ENCODE assay signal across 12 cellular contexts in genomic region chr20:50003253-50003656, GRCh38. TPM values are rescaled to one million over a fixed set of nuclear protein-coding genes. Genes with fewer than 3 reads are reported as not detected.
DNase-seq lines count a peak whose midpoint lies in the region; ATAC-seq, FAIRE-seq and TF ChIP-seq lines count a peak whose summit lies in the region.
"Had no signal": no experiment of that assay in that cellular context is flagged by ENCODE, and none has a peak within 500 bp of the region (broad histone marks: within the 10 kb centered on the region; RNA-seq: fewer than 3 reads in every experiment).

No MANE protein-coding gene starts in this region.

- H3K27ac ChIP-seq in SK-N-SH (ENCODE audit: low read depth in 2 of 2, low read length in 1 of 2) (no peak overlapping the region), endothelial cell of umbilical vein (ENCODE audit: insufficient read depth, low read depth, low read length) (no peak overlapping the region)

- H3K27me3 ChIP-seq in SK-N-SH (ENCODE audit: insufficient read depth) (no peaks in the 10 kb centered on the region), endothelial cell of umbilical vein (ENCODE audit: control insufficient read depth in 2 of 2, insufficient read depth in 2 of 2, low read length in 2 of 2) (no peaks in the 10 kb centered on the region)

- no peak overlapping the region for H2AFZ ChIP-seq in SK-N-SH (ENCODE audit: low read depth)
- no peak overlapping the region for H2AFZ ChIP-seq in endothelial cell of umbilical vein (ENCODE audit: low read depth, low read length)

- no peak for TF ChIP-seq POLR2A in endothelial cell of umbilical vein (IDR thresholded peaks at IDR 0.05; ENCODE audit: low read depth, low read length)

- ATAC-seq in SK-N-SH treated with all-trans-retinoic acid at 6 μM for 48 hours, result no peak; the same call in 2 of the 3 replicates
- ATAC-seq in sciatic nerve, result peak; percentile 42
- no peak for ATAC-seq in GM18861 (IDR thresholded peaks at IDR 0.05; ENCODE audit: unreplicated experiment)

- H3K36me3 ChIP-seq in SK-N-SH (replicated peaks in 1 of 2; ENCODE audit: control insufficient read depth in 1 of 2, insufficient read depth in 2 of 2, low read length in 1 of 2) (no peaks in the 10 kb centered on the region), endothelial cell of umbilical vein (ENCODE audit: control insufficient read depth in 2 of 2, extremely low read depth in 1 of 2, insufficient read depth in 2 of 2, low read length in 2 of 2) (no peaks in the 10 kb centered on the region)

- H3K9me3 ChIP-seq in SK-N-SH (no peaks in the 10 kb centered on the region), endothelial cell of umbilical vein (replicated peaks; ENCODE audit: control insufficient read depth, insufficient read depth, low read length) (no peaks in the 10 kb centered on the region)

- POLR2A ChIA-PET in SK-N-SH (lab: Yijun Ruan, JAX) (no interaction called here), endothelial cell of umbilical vein (lab: Charles Lee) (interaction anchor here (0.7 kb wide), 1 partner anchor 82 kb away, joined by 4 read pairs; no protein-coding TSS in a partner anchor)

- CTCF ChIA-PET in SK-N-SH (lab: Yijun Ruan, JAX), result interaction anchor here (2.2 kb wide), 1 partner anchor 68 kb away, joined by 8 read pairs; no protein-coding TSS in a partner anchor
- CTCF ChIA-PET in endothelial cell of umbilical vein (lab: Charles Lee), result interaction anchor here (0.7 to 3.2 kb wide), 3 partner anchors 10 to 68 kb away, joined by 4 to 10 read pairs (median 9); no protein-coding TSS in a partner anchor

- H3K79me2 ChIP-seq in SK-N-SH (ENCODE audit: insufficient read depth), result no peaks in the 10 kb centered on the region
- H3K79me2 ChIP-seq in endothelial cell of umbilical vein (ENCODE audit: control insufficient read depth, insufficient read depth, low read length), result no peaks in the 10 kb centered on the region

- no peak overlapping the region for H3K4me3 ChIP-seq in SK-N-SH (ENCODE audit: low read depth in 2 of 2, low read length in 1 of 2)
- H3K4me3 ChIP-seq in endothelial cell of umbilical vein (replicated peaks in 1 of 3; ENCODE audit: insufficient read depth in 1 of 3, low read depth in 1 of 3, low read length in 3 of 3), result no peak overlapping the region

- DNase-seq in SK-N-SH (no peak), RCC 7860 (ENCODE audit: low spot score) (peak; percentile 71), endothelial cell of umbilical vein (ENCODE audit: low read depth, low spot score) (no peak), sciatic nerve (ENCODE audit: low spot score) (no peak), LoVo (ENCODE audit: low spot score) (no peak), NCI-H128 (lab: John Stamatoyannopoulos, UW; ENCODE audit: unreplicated experiment) (no peak)
- DNase-seq: ACHN, activated T-cell treated with anti-CD3 and anti-CD28 coated beads for 4 hours, Karpas-422 had no signal

- no peak for TF ChIP-seq EP300 in SK-N-SH (IDR thresholded peaks at IDR 0.05; ENCODE audit: borderline replicate concordance in 1 of 2, low read depth in 1 of 2, low read length in 1 of 2)

- no peaks in the 10 kb centered on the region for H3K9me1 ChIP-seq in endothelial cell of umbilical vein (replicated peaks; ENCODE audit: control insufficient read depth, extremely low read depth, insufficient read depth, low read length)

- WGBS in SK-N-SH (ENCODE audit: low lambda C conversion rate), result 82% methylated on average over 4 of the region's 4 CpGs

- H4K20me1 ChIP-seq in SK-N-SH (ENCODE audit: insufficient read depth) (no peaks in the 10 kb centered on the region), endothelial cell of umbilical vein (replicated peaks; ENCODE audit: control insufficient read depth, extremely low read depth, insufficient read depth, low read length) (no peaks in the 10 kb centered on the region)

- intact Hi-C loops in endothelial cell of umbilical vein (cut with micrococcal nuclease) (no loop called here), sciatic nerve (cut with DNase I) (no loop called here)

- H3K4me1 ChIP-seq in SK-N-SH (ENCODE audit: control insufficient read depth in 1 of 2, insufficient read depth in 2 of 2, low read depth in 1 of 2, low read length in 1 of 2), result no peaks in the 10 kb centered on the region
- no peaks in the 10 kb centered on the region for H3K4me1 ChIP-seq in endothelial cell of umbilical vein (ENCODE audit: control insufficient read depth, extremely low read depth, insufficient read depth, low read length)

- no peaks in the 10 kb centered on the region for H3K9me2 ChIP-seq in SK-N-SH

- FAIRE-seq in RCC 7860 (lab: Jason Lieb, UNC), result no peak
- peak; percentile 38 for FAIRE-seq in endothelial cell of umbilical vein (lab: Jason Lieb, UNC)
- FAIRE-seq: GM18507 had no signal

- TF ChIP-seq CTCF in SK-N-SH (IDR thresholded peaks at IDR 0.05), result no peak
- no peak for TF ChIP-seq CTCF in endothelial cell of umbilical vein (IDR thresholded peaks at IDR 0.05; ENCODE audit: extremely low read depth in 1 of 2, insufficient read depth in 1 of 2, low read depth in 1 of 2, low read length in 2 of 2)

- H3K4me2 ChIP-seq in SK-N-SH, result no peak overlapping the region
- no peak overlapping the region for H3K4me2 ChIP-seq in endothelial cell of umbilical vein (ENCODE audit: insufficient read depth, low read length)

- BruUV-seq in endothelial cell of umbilical vein (replicated peaks; lab: Mats Ljungman, UMichigan), result no TSS peak

- dilution Hi-C loops in endothelial cell of umbilical vein (cut with MboI; ENCODE audit: extremely low pct_ligation_motif_present, low sequenced_read_pairs), result no loop called here

- H3K9ac ChIP-seq in SK-N-SH (no peak overlapping the region), endothelial cell of umbilical vein (replicated peaks; ENCODE audit: extremely low read depth, insufficient read depth, low read length) (no peak overlapping the region)

- no peaks in the 10 kb centered on the region for H3F3A ChIP-seq in SK-N-SH (replicated peaks; ENCODE audit: insufficient read depth)

- no peak for TF ChIP-seq RAD21 in SK-N-SH (IDR thresholded peaks at IDR 0.05; ENCODE audit: low read length)

TF ChIP-seq in SK-N-SH, 30 proteins besides CTCF, POLR2A, EP300 and RAD21 (continues in another document):
- TF ChIP-seq RCOR1 (IDR thresholded peaks at IDR 0.05; ENCODE audit: low read length), result no peak
- no peak for TF ChIP-seq FOXJ3 (CRISPR knock-in tag; IDR thresholded peaks at IDR 0.05)
- no peak for TF ChIP-seq RFX5 (IDR thresholded peaks at IDR 0.05; ENCODE audit: low read length)
- TF ChIP-seq USF1 (IDR thresholded peaks at IDR 0.05; ENCODE audit: borderline replicate concordance, low read depth), result 0 out of 2 replicates have a peak, but pooled peaks have one; percentile 31
- TF ChIP-seq FOSL2 (IDR thresholded peaks at IDR 0.05; ENCODE audit: borderline replicate concordance, low read depth), result no peak

TF ChIP-seq in SK-N-SH treated with all-trans-retinoic acid at 6 μM for 48 hours, 23 proteins besides CTCF, POLR2A, EP300 and RAD21 (continues in another document):
- TF ChIP-seq OSR1 (CRISPR knock-in tag; IDR thresholded peaks at IDR 0.05) (no peak), SNAI2 (CRISPR knock-in tag; IDR thresholded peaks at IDR 0.05) (no peak), ZFP3 (CRISPR knock-in tag; IDR thresholded peaks at IDR 0.05) (no peak), TOX (CRISPR knock-in tag; IDR thresholded peaks at IDR 0.05; ENCODE audit: borderline replicate concordance) (no peak), ARNTL (CRISPR knock-in tag; IDR thresholded peaks at IDR 0.05; ENCODE audit: borderline replicate concordance, low read depth) (no peak), GLIS3 (CRISPR knock-in tag; IDR thresholded peaks at IDR 0.05) (no peak)

TF ChIP-seq in endothelial cell of umbilical vein, 7 proteins besides CTCF, POLR2A, EP300 and RAD21:
- TF ChIP-seq JUN (IDR thresholded peaks at IDR 0.05; ENCODE audit: borderline replicate concordance, insufficient read depth, insufficient read length, low read depth) (peak; percentile 41), POLR2AphosphoS5 (IDR thresholded peaks at IDR 0.05; ENCODE audit: insufficient read depth, low read depth, low read length) (no peak)

RNA-seq across cellular contexts. Expression of gene SNAI1, which starts 20.5 kb away (rescaled TPM):
- polyA plus RNA-seq in SK-N-SH (2012; rRNA removed) (3.7 and 6.2 TPM in 2 replicates), endothelial cell of umbilical vein (10.8 and 11.5 TPM in 2 replicates)
- polyA plus RNA-seq in SK-N-SH (2012; cell fraction: cytosol; rRNA removed), result 2.2 and 3.9 TPM in 2 replicates
- 5.6 and 5.7 TPM in 2 replicates for polyA plus RNA-seq in SK-N-SH (2012; cell fraction: nucleus; rRNA removed)
- total RNA-seq in endothelial cell of umbilical vein (13.4 and 14.5 TPM in 2 replicates), sciatic nerve (32.6 TPM)
- 7.7 and 9.9 TPM in 2 replicates for polyA plus RNA-seq in endothelial cell of umbilical vein (2011; cell fraction: cytosol; rRNA removed)
- polyA plus RNA-seq in endothelial cell of umbilical vein (2011; cell fraction: nucleus; rRNA removed), result 12.2 and 20.4 TPM in 2 replicates
- 18.2 and 24.7 TPM in 2 replicates for polyA plus RNA-seq in endothelial cell of umbilical vein (2012)
- polyA minus RNA-seq in endothelial cell of umbilical vein, result 3.4 and 6.5 TPM in 2 replicates
- polyA minus RNA-seq in endothelial cell of umbilical vein (2011; cell fraction: cytosol; rRNA and poly(A)+ RNA removed), result 7.0 TPM
- 8.3 and 18.7 TPM in 2 replicates for polyA minus RNA-seq in endothelial cell of umbilical vein (2011; cell fraction: nucleus; rRNA and poly(A)+ RNA removed)
